Comparison of ENCODE assay signal across 1 cellular context in genomic region chr4:40848251-40848650, GRCh38.
TF ChIP-seq lines count a peak whose summit lies in the region.

No MANE protein-coding gene starts in this region.

TF ChIP-seq in WTC11, 78 proteins besides CTCF, POLR2A, EP300 and RAD21 (continued from another document):
- TF ChIP-seq PRDM15 (CRISPR knock-in tag; IDR thresholded peaks at IDR 0.05) (no peak), USF2 (CRISPR knock-in tag; IDR thresholded peaks at IDR 0.05) (no peak), CDX4 (CRISPR knock-in tag; IDR thresholded peaks at IDR 0.05; ENCODE audit: borderline replicate concordance) (no peak), IRF2 (CRISPR knock-in tag; IDR thresholded peaks at IDR 0.05; ENCODE audit: borderline replicate concordance, low read depth) (no peak), CREB1 (CRISPR knock-in tag; IDR thresholded peaks at IDR 0.05) (no peak), ZNF512 (CRISPR knock-in tag; IDR thresholded peaks at IDR 0.05; ENCODE audit: borderline replicate concordance) (no peak), SMAD4 (CRISPR knock-in tag; IDR thresholded peaks at IDR 0.05) (no peak), OVOL2 (CRISPR knock-in tag; IDR thresholded peaks at IDR 0.05; ENCODE audit: borderline replicate concordance) (no peak), MLX (CRISPR knock-in tag; IDR thresholded peaks at IDR 0.05) (no peak), TEAD1 (CRISPR knock-in tag; IDR thresholded peaks at IDR 0.05) (no peak), E2F4 (CRISPR knock-in tag; IDR thresholded peaks at IDR 0.05; ENCODE audit: borderline replicate concordance, low read depth) (no peak)
TF ChIP-seq in WTC11: peak in this region for 0.
